8 cellular contexts compared by ENCODE assay signal in genomic region chr1:42681771-42682483, GRCh38. TPM values are rescaled to one million over a fixed set of nuclear protein-coding genes. Genes with fewer than 3 reads are reported as not detected.
A peak's percentile ranks its signal among the peaks of the same experiment; 100 is the strongest.
DNase-seq lines count a peak whose midpoint lies in the region; ATAC-seq, FAIRE-seq and TF ChIP-seq lines count a peak whose summit lies in the region.

Gene YBX1 (plus strand): TSS chr1:42682418. CDS start chr1:42682566, 148 bp downstream.

- DNase-seq in EL (peak; percentile 99), H54 (ENCODE audit: insufficient read length, low spot score) (peak; percentile 94), fibroblast of pulmonary artery (ENCODE audit: low read depth) (peak; percentile 99)
- DNase-seq in activated T-helper 9 cell treated with anti-CD3 and anti-CD28 coated beads, Interleukin-2, amount 50 U/mL, for 16 hours (ENCODE audit: low read depth) = peak; percentile 88
- DNase-seq in natural killer cell treated with Interleukin-12 subunit alpha and Interleukin-12 subunit beta and Interleukin-15 and Interleukin-18, amount 100 ng/mL, for 72 hours (ENCODE audit: low spot score) = peak; percentile 94
- DNase-seq in stimulated activated naive CD8-positive, alpha-beta T cell treated with anti-CD3 and anti-CD28 coated beads, Interleukin-15, Interleukin-2, amounts not matched to agents 100 U/mL and 50 U/mL, for 24 hours = peak; percentile 96

- peak within 1 kb of the TSS; percentile 92 for H3K9ac ChIP-seq in Loucy (ENCODE audit: low read depth, low read length, poor library complexity, severe bottlenecking)

- peaks cover 24% of the 10 kb centered on the region for H3K36me3 Mint-ChIP-seq in natural killer cell treated with Interleukin-12 subunit alpha and Interleukin-12 subunit beta and Interleukin-15 and Interleukin-18, amount 100 ng/mL, for 72 hours

- peaks cover 39 to 49% of the 10 kb centered on the region in 2 donors for H3K4me1 Mint-ChIP-seq in natural killer cell treated with Interleukin-12 subunit alpha and Interleukin-12 subunit beta and Interleukin-15 and Interleukin-18, amount 100 ng/mL, for 72 hours (ENCODE audit: low read depth in 2 of 2)

- no peaks in the 10 kb centered on the region for H3F3A ChIP-seq in Loucy (ENCODE audit: low read depth)

- H2AFZ ChIP-seq in Loucy (ENCODE audit: low read length) = peak within 1 kb of the TSS; percentile 79

- peak within 1 kb of the TSS; percentile 99 for H3K4me2 ChIP-seq in Loucy (ENCODE audit: low read depth, low read length, poor library complexity, severe bottlenecking)

- H3K27me3 ChIP-seq in Loucy (ENCODE audit: insufficient read depth, low read length, poor library complexity, severe bottlenecking) = no peaks in the 10 kb centered on the region

- H3K4me1 ChIP-seq in Loucy (ENCODE audit: insufficient read depth, low read length, poor library complexity, severe bottlenecking) = peaks cover 45% of the 10 kb centered on the region

- H3K27ac Mint-ChIP-seq in natural killer cell treated with Interleukin-12 subunit alpha and Interleukin-12 subunit beta and Interleukin-15 and Interleukin-18, amount 100 ng/mL, for 72 hours = peak within 1 kb of the TSS; percentile 96 to 97

- peaks cover 12% of the 10 kb centered on the region; the same call in 1 of the 2 replicates for H3K36me3 ChIP-seq in Loucy (ENCODE audit: insufficient read depth, low read length)

- peaks cover 64% of the 10 kb centered on the region for H3K79me2 ChIP-seq in Loucy (ENCODE audit: insufficient read depth, low read length)

- H3K9me3 ChIP-seq in Loucy (ENCODE audit: insufficient read depth, low read depth, low read length) = no peaks in the 10 kb centered on the region

- peak; percentile 97 to 98 for ATAC-seq in natural killer cell treated with Interleukin-12 subunit alpha and Interleukin-12 subunit beta and Interleukin-15 and Interleukin-18, amount 100 ng/mL, for 72 hours
- peak; percentile 93 for ATAC-seq in stimulated activated naive CD8-positive, alpha-beta T cell treated with anti-CD3 and anti-CD28 coated beads, Interleukin-15, Interleukin-2, amounts not matched to agents 100 U/mL and 50 U/mL, for 24 hours

- H3K4me3 ChIP-seq in Loucy (ENCODE audit: low read length, poor library complexity, severe bottlenecking) = peak within 1 kb of the TSS; percentile 83
- peak within 1 kb of the TSS; percentile 67 for H3K4me3 ChIP-seq in fibroblast of pulmonary artery (replicated peaks; ENCODE audit: low read depth, low read length)

- H3K9me2 ChIP-seq in Loucy (replicated peaks; ENCODE audit: low read depth, low read length) = no peaks in the 10 kb centered on the region

- TF ChIP-seq POLR2A in H54 (IDR thresholded peaks at IDR 0.05; ENCODE audit: low read depth, low read length) = peak; percentile 68
- TF ChIP-seq POLR2A in Raji (IDR thresholded peaks at IDR 0.05; ENCODE audit: insufficient read depth, low read depth, low read length) = peak; percentile 69

- peak; percentile 81 for FAIRE-seq in H54 (lab: Jason Lieb, UNC)

- H3K27me3 Mint-ChIP-seq in natural killer cell treated with Interleukin-12 subunit alpha and Interleukin-12 subunit beta and Interleukin-15 and Interleukin-18, amount 100 ng/mL, for 72 hours = no peaks in the 10 kb centered on the region

- peak within 1 kb of the TSS; percentile 99 for H3K4me3 Mint-ChIP-seq in natural killer cell treated with Interleukin-12 subunit alpha and Interleukin-12 subunit beta and Interleukin-15 and Interleukin-18, amount 100 ng/mL, for 72 hours

- TF ChIP-seq CTCF in Loucy (conservative IDR thresholded peaks at IDR 0.05; ENCODE audit: low read length) (no peak), fibroblast of pulmonary artery (IDR thresholded peaks at IDR 0.05; ENCODE audit: low read length, missing control alignments) (no peak)

- peaks cover 40% of the 10 kb centered on the region for H4K20me1 ChIP-seq in Loucy (ENCODE audit: insufficient read depth, low read length, poor library complexity, severe bottlenecking)

- H3K9me3 Mint-ChIP-seq in natural killer cell treated with Interleukin-12 subunit alpha and Interleukin-12 subunit beta and Interleukin-15 and Interleukin-18, amount 100 ng/mL, for 72 hours = no peaks in the 10 kb centered on the region

RNA-seq across cellular contexts. Expression of gene YBX1, which starts in this region (rescaled TPM):
- total RNA-seq in natural killer cell treated with Interleukin-12 subunit alpha and Interleukin-12 subunit beta and Interleukin-15 and Interleukin-18, amount 100 ng/mL, for 72 hours = 100 to 1,000 TPM; 459 to 670 TPM

Comparison
In these comparisons a context has a peak if more than half of its experiments do, and no peak if none do; other contexts are left out.
1. Peak in every context shown above with its lines: DNase-seq, ATAC-seq and H3K4me3 ChIP-seq.